Comparison of ENCODE assay signal across 21 cellular contexts in the genomic region with DNA sequence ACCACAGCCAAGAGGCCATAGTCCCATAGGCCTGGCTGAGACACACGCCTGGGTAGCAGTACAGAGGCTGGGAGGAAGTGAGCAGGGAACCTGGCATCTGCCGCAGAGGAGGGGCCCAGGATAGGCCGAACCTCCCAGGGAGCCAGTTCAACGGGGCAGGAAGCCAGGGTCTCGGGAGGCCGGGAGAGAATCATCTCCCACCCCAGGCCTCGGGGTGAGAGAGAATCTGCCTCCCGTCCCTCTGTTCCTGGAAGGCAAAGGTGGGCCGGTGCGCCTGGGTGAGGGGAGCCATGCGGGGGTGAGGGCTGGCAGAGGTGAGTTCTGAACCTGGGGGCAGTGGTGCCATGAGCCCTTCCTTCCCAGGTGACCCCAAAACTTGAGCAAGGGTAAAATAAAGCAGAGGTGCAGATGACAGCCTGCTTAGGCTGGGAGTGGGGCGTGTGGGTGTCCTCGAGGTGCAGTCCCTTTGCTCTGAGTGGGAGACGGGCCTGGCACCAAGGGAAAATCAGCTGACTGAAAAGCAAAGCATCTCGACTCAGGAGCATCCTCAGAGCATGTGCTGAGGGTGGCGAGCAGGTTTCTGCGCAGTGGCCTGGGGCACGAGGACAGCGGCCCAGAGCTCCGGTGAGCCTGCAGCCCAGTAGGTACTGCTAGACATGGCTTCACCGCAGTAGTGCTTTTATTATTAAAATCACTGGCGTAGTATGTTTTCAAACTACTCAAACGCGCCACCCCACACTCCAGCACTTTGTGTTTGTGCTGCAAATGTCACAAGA.
"Had no signal": no experiment of that assay in that cellular context is flagged by ENCODE, and none has a peak within 500 bp of the region (broad histone marks: within the 10 kb centered on the region; RNA-seq: fewer than 3 reads in every experiment).

No MANE protein-coding gene starts in this region.

- ATAC-seq: activated CD8-positive, alpha-beta T cell treated with anti-CD3 and anti-CD28 coated beads, Interleukin-2, amount 10 ng/mL, durations not matched to agents 7 days and 5 days; activated naive CD4-positive, alpha-beta T cell treated with anti-CD3 and anti-CD28 coated beads, Interleukin-2, amount 50 U/mL, for 72 hours; effector memory CD8-positive, alpha-beta T cell; SK-N-SH treated with all-trans-retinoic acid at 6 μM for 48 hours; stimulated activated effector memory CD8-positive, alpha-beta T cell treated with anti-CD3 and anti-CD28 coated beads, Interleukin-12 subunit alpha, Interleukin-12 subunit beta, amount 100 ng/mL, for 72 hours; T-cell had no signal

- H3K4me3 ChIP-seq: dorsolateral prefrontal cortex, esophagus muscularis mucosa, testis had no signal

- DNase-seq: activated CD4-positive, alpha-beta T cell treated with anti-CD3 and anti-CD28 coated beads for 1 hour; activated CD4-positive, alpha-beta T cell treated with anti-CD3 and anti-CD28 coated beads, Interleukin-2, amount 50 U/mL, for 1 hour; activated CD8-positive, alpha-beta T cell treated with anti-CD3 and anti-CD28 coated beads, Interleukin-2, amount 10 ng/mL, durations not matched to agents 7 days and 5 days; activated gamma-delta T cell; dorsolateral prefrontal cortex; effector memory CD8-positive, alpha-beta T cell; hippocampal formation; retina; stimulated activated CD4-positive, alpha-beta T cell treated with anti-CD3 and anti-CD28 coated beads, Interleukin-12 subunit alpha, Interleukin-12 subunit beta, amount 100 ng/mL, for 4 hours; T-cell; testis; trophoblast cell; WERI-Rb-1 had no signal

- H3K27me3 ChIP-seq: dorsolateral prefrontal cortex, esophagus muscularis mucosa, testis had no signal

- H3K9me3 ChIP-seq: esophagus muscularis mucosa, testis had no signal

- H3K27ac ChIP-seq: testis, WERI-Rb-1 had no signal

- FAIRE-seq: astrocyte, colon, endothelial cell of umbilical vein, frontal cortex had no signal

- H3K4me1 ChIP-seq: testis had no signal
